In genomic region chr15:87851497-87851896, GRCh38 we compare ENCODE assay signal across 5 cellular contexts.
"Had no signal": no experiment of that assay in that cellular context is flagged by ENCODE, and none has a peak within 500 bp of the region (broad histone marks: within the 10 kb centered on the region; RNA-seq: fewer than 3 reads in every experiment).

No MANE protein-coding gene starts in this region.

- DNase-seq: H9, HCEC 1CT had no signal

- ATAC-seq: GM23338, HepG2 had no signal

- H3K27ac ChIP-seq: HL-60 had no signal

- H3K4me3 ChIP-seq: GM23338 had no signal
